8 cellular contexts compared by ENCODE assay signal in genomic region chr5:35618297-35618636, GRCh38. TPM values are rescaled to one million over a fixed set of nuclear protein-coding genes. Genes with fewer than 3 reads are reported as not detected.
A peak's percentile ranks its signal among the peaks of the same experiment; 100 is the strongest.
DNase-seq lines count a peak whose midpoint lies in the region; ATAC-seq and TF ChIP-seq lines count a peak whose summit lies in the region.

No MANE protein-coding gene starts in this region.

- H3K79me2 ChIP-seq in neural cell (replicated peaks; ENCODE audit: insufficient read depth, low read length), result no peaks in the 10 kb centered on the region

- H3K4me1 ChIP-seq in BLaER1 (no peaks in the 10 kb centered on the region), NT2/D1 (ENCODE audit: insufficient read depth, insufficient read length) (no peaks in the 10 kb centered on the region), esophagus (ENCODE audit: control insufficient read depth in 2 of 2, insufficient read depth in 2 of 2, low read length in 1 of 2) (peaks cover 0 to 2% of the 10 kb centered on the region in 2 donors)

- no peaks in the 10 kb centered on the region for H4K20me1 ChIP-seq in BLaER1
- H4K20me1 ChIP-seq in neural cell (ENCODE audit: insufficient read depth), result no peaks in the 10 kb centered on the region

- H3K9me2 ChIP-seq in neural cell (ENCODE audit: insufficient read depth, low read length), result no peaks in the 10 kb centered on the region

- H3K27ac ChIP-seq in BLaER1 (no peak overlapping the region), esophagus (ENCODE audit: low read depth in 2 of 2, low read length in 1 of 2) (no peak overlapping the region), neural cell (ENCODE audit: low read length) (no peak overlapping the region)

- no peaks in the 10 kb centered on the region for H3F3A ChIP-seq in neural cell (ENCODE audit: insufficient read depth, low read length, poor library complexity, severe bottlenecking)

- H3K4me3 ChIP-seq in BLaER1, result peak overlapping the region; percentile 49
- peak overlapping the region; percentile 85 for H3K4me3 ChIP-seq in NT2/D1 (ENCODE audit: insufficient read length, low read depth)
- peak overlapping the region; percentile 84 to 87 for H3K4me3 ChIP-seq in esophagus (ENCODE audit: low read depth in 1 of 2, low read length in 2 of 2)
- H3K4me3 ChIP-seq in neural cell (ENCODE audit: low read length), result peak overlapping the region; percentile 89

- H3K9ac ChIP-seq in BLaER1, result no peak overlapping the region
- peak overlapping the region; percentile 67 for H3K9ac ChIP-seq in NT2/D1 (ENCODE audit: insufficient read length, low read depth)
- peak overlapping the region; percentile 63 for H3K9ac ChIP-seq in neural cell (ENCODE audit: low read length)

- H3K9me3 ChIP-seq in BLaER1 (peaks cover 41% of the 10 kb centered on the region), NT2/D1 (ENCODE audit: insufficient read depth, low read length) (no peaks in the 10 kb centered on the region), esophagus (ENCODE audit: control insufficient read depth in 2 of 2, insufficient read depth in 1 of 2, low read depth in 1 of 2, low read length in 1 of 2) (no peaks in the 10 kb centered on the region), neural cell (ENCODE audit: low read length) (no peaks in the 10 kb centered on the region)

- H3K36me3 ChIP-seq in BLaER1 (no peaks in the 10 kb centered on the region), NT2/D1 (ENCODE audit: insufficient read depth, insufficient read length, low read length) (no peaks in the 10 kb centered on the region), esophagus (ENCODE audit: control insufficient read depth in 2 of 2, insufficient read depth in 2 of 2, low read length in 1 of 2) (no peaks in the 10 kb centered on the region), neural cell (ENCODE audit: insufficient read depth, low read length) (no peaks in the 10 kb centered on the region)

- no peak for ATAC-seq in GM18519 (IDR thresholded peaks at IDR 0.05; ENCODE audit: low FRiP score, unreplicated experiment)
- no peak for ATAC-seq in GM21360 (IDR thresholded peaks at IDR 0.05; ENCODE audit: unreplicated experiment)

- no peak for TF ChIP-seq RAD21 in neural cell (conservative IDR thresholded peaks at IDR 0.05)

- peak overlapping the region; percentile 88 for H2AFZ ChIP-seq in neural cell (ENCODE audit: low read depth, low read length)

- TF ChIP-seq CTCF in neural cell (IDR thresholded peaks at IDR 0.05; ENCODE audit: poor library complexity, severe bottlenecking), result no peak

- H3K4me2 ChIP-seq in BLaER1 (peak overlapping the region; percentile 14), neural cell (ENCODE audit: low read length) (peak overlapping the region; percentile 60)

- no peak for DNase-seq in NT2/D1 (ENCODE audit: low read depth, low spot score)
- DNase-seq in HuH-7 (ENCODE audit: low spot score), result no peak
- no peak for DNase-seq in midbrain (lab: John Stamatoyannopoulos, UW)

- no peak for TF ChIP-seq EP300 in neural cell (conservative IDR thresholded peaks at IDR 0.05; ENCODE audit: poor library complexity, severe bottlenecking)

- H3K27me3 ChIP-seq in BLaER1 (peaks cover 31% of the 10 kb centered on the region), NT2/D1 (ENCODE audit: insufficient read depth, insufficient read length) (peaks cover 14% of the 10 kb centered on the region), esophagus (ENCODE audit: control insufficient read depth in 1 of 2, insufficient read depth in 2 of 2, low read length in 2 of 2) (no peaks in the 10 kb centered on the region), neural cell (ENCODE audit: insufficient read depth, low read depth, low read length) (no peaks in the 10 kb centered on the region)

- 0 to 2% methylated on average over 5 of the region's 5 CpGs for WGBS in esophagus, 2 donors

TF ChIP-seq in neural cell, 6 proteins besides CTCF, POLR2A, EP300 and RAD21:
- TF ChIP-seq EZH2 (IDR thresholded peaks at IDR 0.05; ENCODE audit: borderline replicate concordance, insufficient read depth, low read length, poor library complexity, severe bottlenecking) (no peak), POLR2AphosphoS5 (IDR thresholded peaks at IDR 0.05) (no peak), MXI1 (conservative IDR thresholded peaks at IDR 0.05; ENCODE audit: poor library complexity, severe bottlenecking) (no peak), SMC3 (conservative IDR thresholded peaks at IDR 0.05; ENCODE audit: poor library complexity) (no peak), REST (IDR thresholded peaks at IDR 0.05; ENCODE audit: borderline replicate concordance) (no peak), TAF1 (IDR thresholded peaks at IDR 0.05; ENCODE audit: low read depth) (no peak)

RNA-seq across cellular contexts. Expression of gene SPEF2, which starts 0.6 kb away (rescaled TPM):
- polyA plus RNA-seq in esophagus (1 to 10 TPM in 1 of 2 donors, under 1 TPM in 1; 0.69 to 1.4 TPM), neural cell (11.5 and 18.5 TPM in 2 replicates)
- polyA minus RNA-seq in neural cell, result 15.8 and 18.8 TPM in 2 replicates
